ENCODE assay signal across 8 cellular contexts in genomic region chrX:71365876-71366673, GRCh38. TPM values are rescaled to one million over a fixed set of nuclear protein-coding genes. Genes with fewer than 3 reads are reported as not detected.
DNase-seq lines count a peak whose midpoint lies in the region; ATAC-seq and TF ChIP-seq lines count a peak whose summit lies in the region.

Gene TAF1, plus strand, starts transcription at chrX:71366357. Its CDS starts 18 bp downstream, at chrX:71366375.

- peaks cover 12% of the 10 kb centered on the region; the same call in 1 of the 2 replicates for H3K36me3 ChIP-seq in WERI-Rb-1
- no peaks in the 10 kb centered on the region for H3K36me3 ChIP-seq in mammary epithelial cell (ENCODE audit: insufficient read depth, low read length)
- H3K36me3 ChIP-seq in skeletal muscle tissue (ENCODE audit: control insufficient read depth in 3 of 3, insufficient read depth in 3 of 3, low read length in 3 of 3) = peaks cover 4 to 15% (median 7%) of the 10 kb centered on the region in 3 donors

- CTCF ChIA-PET in mammary epithelial cell (lab: Charles Lee; ENCODE audit: low non-redundant PET) = interaction anchor here (0.5 kb wide), 1 partner anchor 83 kb away, joined by 3 read pairs; the partner anchor contains the start of gene NONO

- DNase-seq in ACHN (peak; percentile 91), NCI-H2227 (lab: John Stamatoyannopoulos, UW; ENCODE audit: unreplicated experiment) (peak; percentile 99), WERI-Rb-1 (peak; percentile 91), mammary epithelial cell (peak; percentile 95)

- dilution Hi-C loops in mammary epithelial cell (cut with HindIII; ENCODE audit: low sequenced_read_pairs) = no loop called here

- intact Hi-C loops in mammary epithelial cell (cut with micrococcal nuclease) = loop anchor here (1.0 to 10.0 kb wide), 4 partner anchors 83 to 191 kb away; partner anchors contain the start of gene NONO

- H3K9me3 ChIP-seq in WERI-Rb-1 (ENCODE audit: severe bottlenecking) = no peaks in the 10 kb centered on the region
- H3K9me3 ChIP-seq in mammary epithelial cell (replicated peaks; ENCODE audit: insufficient read depth, low read length) = no peaks in the 10 kb centered on the region
- peaks cover 10% of the 10 kb centered on the region for H3K9me3 ChIP-seq in iPS-18c (ENCODE audit: control insufficient read depth, insufficient read depth, low read length)
- H3K9me3 ChIP-seq in skeletal muscle tissue (ENCODE audit: control insufficient read depth in 3 of 3, low read length in 3 of 3) = no peaks in the 10 kb centered on the region

- peak within 1 kb of the TSS; percentile 71 for H2AFZ ChIP-seq in mammary epithelial cell (ENCODE audit: low read depth, low read length)

- H3K9ac ChIP-seq in mammary epithelial cell (ENCODE audit: insufficient read depth, low read length) (peak within 1 kb of the TSS; percentile 87), skeletal muscle tissue (ENCODE audit: low read depth in 1 of 3, low read length in 3 of 3) (peak within 1 kb of the TSS; percentile 91 to 95 (median 94))

- H3K4me1 ChIP-seq in mammary epithelial cell (ENCODE audit: insufficient read depth, low read length) (no peaks in the 10 kb centered on the region), skeletal muscle tissue (ENCODE audit: control insufficient read depth in 3 of 3, insufficient read depth in 3 of 3, low read length in 3 of 3) (peaks cover 13 to 23% (median 19%) of the 10 kb centered on the region in 3 donors)

- peak within 1 kb of the TSS; percentile 84 for H3K4me2 ChIP-seq in mammary epithelial cell (ENCODE audit: insufficient read depth, low read depth, low read length)

- WGBS in mammary epithelial cell (ENCODE audit: low coverage, missing lambda C conversion rate) = 41% methylated on average over 31 of the region's 51 CpGs

- no peaks in the 10 kb centered on the region for H4K20me1 ChIP-seq in mammary epithelial cell (ENCODE audit: insufficient read depth, low read length)

- H3K4me3 ChIP-seq in WERI-Rb-1 (ENCODE audit: low read depth, low read length) (peak within 1 kb of the TSS; percentile 85), mammary epithelial cell (replicated peaks in 1 of 3; ENCODE audit: insufficient read depth in 1 of 3, low read depth in 2 of 3, low read length in 3 of 3) (peak within 1 kb of the TSS; percentile 64 to 76 (median 64)), iPS-18c (ENCODE audit: insufficient read depth, low read depth, low read length) (peak within 1 kb of the TSS; percentile 77), skeletal muscle tissue (ENCODE audit: low read length in 3 of 3) (peak within 1 kb of the TSS; percentile 88 to 95 (median 90))

- H3K79me2 ChIP-seq in mammary epithelial cell (ENCODE audit: insufficient read depth, low read length) = peaks cover 42% of the 10 kb centered on the region

- ATAC-seq in GM18873 (IDR thresholded peaks at IDR 0.05; ENCODE audit: low FRiP score, unreplicated experiment) (peak; percentile 78), HG03139 (IDR thresholded peaks at IDR 0.05; ENCODE audit: unreplicated experiment) (peak; percentile 91)

- H3K27me3 ChIP-seq in WERI-Rb-1 (ENCODE audit: insufficient read depth, low read depth, severe bottlenecking) (peaks cover 15% of the 10 kb centered on the region), mammary epithelial cell (ENCODE audit: insufficient read depth, low read length) (no peaks in the 10 kb centered on the region), skeletal muscle tissue (ENCODE audit: control insufficient read depth in 3 of 3, insufficient read depth in 3 of 3, low read length in 3 of 3) (no peaks in the 10 kb centered on the region)

- no TSS peak for BruUV-seq in mammary epithelial cell (replicated peaks; lab: Mats Ljungman, UMichigan)

- in situ Hi-C loops in ACHN (cut with HindIII; ENCODE audit: low pct_ligation_motif_present, low pct_unique_long_range_greater_than_20kb, low sequenced_read_pairs) (no loop called here), mammary epithelial cell (cut with MboI; ENCODE audit: low sequenced_read_pairs in 2 of 2) (no loop called here)

- peak within 1 kb of the TSS; percentile 86 for H3K27ac ChIP-seq in WERI-Rb-1
- H3K27ac ChIP-seq in mammary epithelial cell (ENCODE audit: insufficient read depth, low read depth, low read length) = peak within 1 kb of the TSS; percentile 87
- peak within 1 kb of the TSS; percentile 98 for H3K27ac ChIP-seq in skeletal muscle tissue (ENCODE audit: low read depth, low read length)

- TF ChIP-seq CTCF in WERI-Rb-1 (IDR thresholded peaks at IDR 0.05; ENCODE audit: low read depth, low read length) (no peak), mammary epithelial cell (conservative IDR thresholded peaks at IDR 0.05 in 1 of 2, IDR thresholded peaks at IDR 0.05 in 1 of 2; ENCODE audit: extremely low read depth in 1 of 2, insufficient read depth in 1 of 2, low read depth in 1 of 2, low read length in 2 of 2) (no peak)

RNA-seq across cellular contexts. Expression of gene TAF1, which starts in this region (rescaled TPM):
- total RNA-seq in mammary epithelial cell = 10 to 100 TPM; 19.0 to 35.6 TPM
- 8.7 TPM for polyA plus RNA-seq in mammary epithelial cell
- polyA minus RNA-seq in mammary epithelial cell = 39.5 TPM
- total RNA-seq in skeletal muscle tissue = 59.0 TPM

Comparison
In these comparisons a context has a peak if more than half of its experiments do, and no peak if none do; other contexts are left out.
1. Peak in every context shown above with its lines: DNase-seq, ATAC-seq, H3K4me3 ChIP-seq and H3K27ac ChIP-seq.